8 cellular contexts compared by ENCODE assay signal in genomic region chr7:7157177-7157886, GRCh38. TPM values are rescaled to one million over a fixed set of nuclear protein-coding genes. Genes with fewer than 3 reads are reported as not detected.
DNase-seq lines count a peak whose midpoint lies in the region; ATAC-seq and TF ChIP-seq lines count a peak whose summit lies in the region.

No MANE protein-coding gene starts in this region.

- H3K4me3 Mint-ChIP-seq in CD4-positive, alpha-beta T cell = peak overlapping the region; percentile 64
- peak overlapping the region; percentile 57 for H3K4me3 Mint-ChIP-seq in activated CD4-positive, alpha-beta T cell treated with anti-CD3 and anti-CD28 coated beads for 36 hours

- ATAC-seq in CD4-positive, alpha-beta T cell (ENCODE audit: poor library complexity) = peak; percentile 96
- ATAC-seq in GM21390 (IDR thresholded peaks at IDR 0.05; ENCODE audit: unreplicated experiment) (peak; percentile 76), left lobe of liver (no peak)
- peak; percentile 86 for ATAC-seq in activated CD4-positive, alpha-beta T cell treated with anti-CD3 and anti-CD28 coated beads for 36 hours

- peak overlapping the region; percentile 50 for H3K27ac ChIP-seq in CD4-positive, alpha-beta T cell (ENCODE audit: low read depth, low read length)

- no peaks in the 10 kb centered on the region for H3K9me3 ChIP-seq in CD4-positive, alpha-beta T cell (ENCODE audit: control insufficient read depth, low read length)

- H3K27me3 Mint-ChIP-seq in CD4-positive, alpha-beta T cell = no peaks in the 10 kb centered on the region
- H3K27me3 Mint-ChIP-seq in activated CD4-positive, alpha-beta T cell treated with anti-CD3 and anti-CD28 coated beads for 36 hours = no peaks in the 10 kb centered on the region

- CTCF ChIA-PET in CD4-positive, alpha-beta T cell (lab: Charles Lee) = interaction anchor here (0.5 to 3.2 kb wide), 2 partner anchors 25 to 61 kb away, joined by 3 to 15 read pairs; partner anchors contain the start of gene C1GALT1
- CTCF ChIA-PET in activated CD4-positive, alpha-beta T cell treated with anti-CD3 and anti-CD28 coated beads for 36 hours (lab: Charles Lee) = interaction anchor here (0.6 to 1.1 kb wide), 2 partner anchors 101 to 979 kb away, joined by 3 read pairs; no protein-coding TSS in a partner anchor

- H3K9me3 Mint-ChIP-seq in CD4-positive, alpha-beta T cell = no peaks in the 10 kb centered on the region
- H3K9me3 Mint-ChIP-seq in activated CD4-positive, alpha-beta T cell treated with anti-CD3 and anti-CD28 coated beads for 36 hours (ENCODE audit: low read depth) = peaks cover 15% of the 10 kb centered on the region

- no peak for TF ChIP-seq CTCF in CD4-positive, alpha-beta T cell (IDR thresholded peaks at IDR 0.05)

- no peaks in the 10 kb centered on the region for H3K27me3 ChIP-seq in CD4-positive, alpha-beta T cell (ENCODE audit: control insufficient read depth, insufficient read depth, low read length)

- H3K36me3 Mint-ChIP-seq in CD4-positive, alpha-beta T cell (ENCODE audit: low read depth) = peaks cover 16% of the 10 kb centered on the region
- peaks cover 2% of the 10 kb centered on the region for H3K36me3 Mint-ChIP-seq in activated CD4-positive, alpha-beta T cell treated with anti-CD3 and anti-CD28 coated beads for 36 hours (ENCODE audit: low read depth)

- POLR2A ChIA-PET in CD4-positive, alpha-beta T cell (lab: Charles Lee) = interaction anchor here (0.6 to 5.4 kb wide), 14 partner anchors 8 to 810 kb away, joined by 3 to 119 read pairs (median 4); partner anchors contain the start of genes C1GALT1 and UMAD1
- POLR2A ChIA-PET in activated CD4-positive, alpha-beta T cell treated with anti-CD3 and anti-CD28 coated beads for 36 hours (lab: Charles Lee) = no interaction called here

- H3K4me1 Mint-ChIP-seq in CD4-positive, alpha-beta T cell (ENCODE audit: low read depth) = peaks cover 71% of the 10 kb centered on the region
- H3K4me1 Mint-ChIP-seq in activated CD4-positive, alpha-beta T cell treated with anti-CD3 and anti-CD28 coated beads for 36 hours = peaks cover 49% of the 10 kb centered on the region

- intact Hi-C loops in CD4-positive, alpha-beta T cell (cut with DNase I, micrococcal nuclease) = loop anchor here in 1 of 2 experiments (1.0 to 10.0 kb wide), 3 partner anchors 24 to 53 kb away; no protein-coding TSS in a partner anchor
- intact Hi-C loops in activated CD4-positive, alpha-beta T cell treated with anti-CD3 and anti-CD28 coated beads for 36 hours (cut with DNase I, micrococcal nuclease) = loop anchor here (2.0 kb wide), 2 partner anchors 25 to 101 kb away; partner anchors contain the start of gene C1GALT1 (in 2 of the 2)

- peak overlapping the region; percentile 85 for H3K27ac Mint-ChIP-seq in CD4-positive, alpha-beta T cell
- peak overlapping the region; percentile 74 for H3K27ac Mint-ChIP-seq in activated CD4-positive, alpha-beta T cell treated with anti-CD3 and anti-CD28 coated beads for 36 hours

- DNase-seq in CD4-positive, alpha-beta T cell = peak; percentile 31 to 70 (median 49)
- DNase-seq in HS-5 (ENCODE audit: low read depth) (peak; percentile 77), epidermal melanocyte (ENCODE audit: insufficient read length, low spot score) (peak; percentile 60), C1 segment of cervical spinal cord (lab: John Stamatoyannopoulos, UW) (no peak), left lobe of liver (ENCODE audit: low spot score) (no peak)
- DNase-seq in activated CD4-positive, alpha-beta T cell treated with anti-CD3 and anti-CD28 coated beads for 36 hours = peak; percentile 65
- DNase-seq in stimulated activated CD8-positive, alpha-beta memory T cell treated with anti-CD3 and anti-CD28 coated beads, Interleukin-15, amount 100 ng/mL, for 48 hours (ENCODE audit: low read depth in 2 of 2) = peak; percentile 21 to 29

RNA-seq across cellular contexts. Expression of gene C1GALT1, which starts 25.0 kb away (rescaled TPM):
- total RNA-seq in CD4-positive, alpha-beta T cell = 10 to 100 TPM; 49.4 to 51.9 TPM
- total RNA-seq in activated CD4-positive, alpha-beta T cell treated with anti-CD3 and anti-CD28 coated beads for 36 hours = 10 to 100 TPM; 35.3 to 37.1 TPM
- total RNA-seq in left lobe of liver = 13.2 TPM

Comparison
In these comparisons a context has a peak if more than half of its experiments do, and no peak if none do; other contexts are left out.
1. DNase-seq: peak in CD4-positive, alpha-beta T cell (10 of 10), HS-5 (single experiment), activated CD4-positive, alpha-beta T cell treated with anti-CD3 and anti-CD28 coated beads for 36 hours (single experiment), epidermal melanocyte (single experiment) and stimulated activated CD8-positive, alpha-beta memory T cell treated with anti-CD3 and anti-CD28 coated beads, Interleukin-15, amount 100 ng/mL, for 48 hours (2 of 2); none in C1 segment of cervical spinal cord (0 of 14) and left lobe of liver (single experiment).